Comparison of ENCODE assay signal across 17 cellular contexts in the genomic region with DNA sequence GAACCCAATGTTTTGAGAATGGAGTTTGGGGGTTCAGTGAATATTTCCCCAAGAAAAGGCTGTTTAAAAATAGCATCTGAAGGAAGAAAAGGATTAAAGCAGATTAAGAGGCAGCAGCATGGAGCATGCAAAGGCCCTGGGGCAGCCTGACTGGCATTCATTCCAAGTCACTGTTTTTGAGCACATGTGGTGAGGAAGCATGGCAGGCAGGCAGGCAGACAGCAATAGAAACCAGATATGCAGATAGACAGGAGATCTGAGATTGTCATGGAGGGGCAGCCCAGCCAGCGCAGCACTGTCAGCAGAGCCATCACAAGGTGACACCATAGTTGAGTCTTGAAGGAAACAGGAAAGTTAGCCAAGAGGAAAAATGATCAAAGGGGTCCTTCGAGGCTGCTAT. TPM values are rescaled to one million over a fixed set of nuclear protein-coding genes. Genes with fewer than 3 reads are reported as not detected.
DNase-seq lines count a peak whose midpoint lies in the region; ATAC-seq and TF ChIP-seq lines count a peak whose summit lies in the region.
"Had no signal": no experiment of that assay in that cellular context is flagged by ENCODE, and none has a peak within 500 bp of the region (broad histone marks: within the 10 kb centered on the region; RNA-seq: fewer than 3 reads in every experiment).

No MANE protein-coding gene starts in this region.

- no peaks in the 10 kb centered on the region for H3K79me2 ChIP-seq in Karpas-422 (ENCODE audit: low read length)

- H3K4me2 ChIP-seq in Karpas-422 (ENCODE audit: low read depth, low read length, poor library complexity, severe bottlenecking) = no peak overlapping the region

- no peak overlapping the region for H3K9ac ChIP-seq in Karpas-422 (ENCODE audit: low read length)

- H3K4me3 Mint-ChIP-seq in stimulated activated naive B cell treated with anti-CD40 and anti-IgM and Interleukin-4, amounts not matched to agents 10 μg/mL and 1 μg/mL and 100 μg/mL, for 72 hours = no peak overlapping the region
- H3K4me3 Mint-ChIP-seq: IgD-negative memory B cell had no signal

- peak overlapping the region; percentile 99 for H3K27ac ChIP-seq in cardiac muscle cell
- peak overlapping the region in 4 of 5 donors; percentile 79 to 94 (median 88) for H3K27ac ChIP-seq in adrenal gland
- peak overlapping the region; percentile 52 for H3K27ac ChIP-seq in layer of hippocampus (ENCODE audit: low read depth, low read length)
- no peak overlapping the region for H3K27ac ChIP-seq in Karpas-422 (ENCODE audit: low read length)
- H3K27ac ChIP-seq: 22Rv1 had no signal

- no peaks in the 10 kb centered on the region for H3K36me3 ChIP-seq in cardiac muscle cell
- H3K36me3 ChIP-seq in adrenal gland (replicated peaks in 1 of 2) = peaks cover 0 to 2% of the 10 kb centered on the region in 2 donors
- H3K36me3 ChIP-seq in Karpas-422 (ENCODE audit: insufficient read depth, low read length) = no peaks in the 10 kb centered on the region

- H3K9me3 Mint-ChIP-seq in stimulated activated naive B cell treated with anti-CD40 and anti-IgM and Interleukin-4, amounts not matched to agents 10 μg/mL and 1 μg/mL and 100 μg/mL, for 72 hours = no peaks in the 10 kb centered on the region
- H3K9me3 Mint-ChIP-seq: IgD-negative memory B cell had no signal

- peaks cover 68% of the 10 kb centered on the region for H3K4me1 ChIP-seq in cardiac muscle cell (ENCODE audit: low read depth)
- H3K4me1 ChIP-seq in adrenal gland (replicated peaks in 1 of 2) = peaks cover 26 to 37% of the 10 kb centered on the region in 2 donors
- H3K4me1 ChIP-seq in Karpas-422 (ENCODE audit: low read length) = no peaks in the 10 kb centered on the region

- no peak for TF ChIP-seq CTCF in cardiac muscle cell (IDR thresholded peaks at IDR 0.05; ENCODE audit: low read depth, low read length)
- no peak for TF ChIP-seq CTCF in adrenal gland (IDR thresholded peaks at IDR 0.05)

- peaks cover 88 to 97% of the 10 kb centered on the region in 2 donors for H3K36me3 Mint-ChIP-seq in stimulated activated naive B cell treated with anti-CD40 and anti-IgM and Interleukin-4, amounts not matched to agents 10 μg/mL and 1 μg/mL and 100 μg/mL, for 72 hours
- H3K36me3 Mint-ChIP-seq: IgD-negative memory B cell had no signal

- ATAC-seq in Right ventricle myocardium superior (ENCODE audit: poor library complexity) = no peak
- ATAC-seq in stimulated activated naive B cell treated with anti-CD40 and anti-IgM and Interleukin-4, amounts not matched to agents 10 μg/mL and 1 μg/mL and 100 μg/mL, for 72 hours (replicated peaks) = no peak

- H4K20me1 ChIP-seq in Karpas-422 (ENCODE audit: insufficient read depth, low read depth, low read length) = no peaks in the 10 kb centered on the region

- no peak overlapping the region for H2AFZ ChIP-seq in Karpas-422 (ENCODE audit: low read length)

- intact Hi-C loops in Right ventricle myocardium superior (cut with DNase I) = no loop called here
- intact Hi-C loops in adrenal gland (cut with DNase I) = no loop called here

- 35 to 54% (median 53%) methylated on average over 2 of the region's 2 CpGs for WGBS in adrenal gland, 4 donors

- H3K27me3 Mint-ChIP-seq in stimulated activated naive B cell treated with anti-CD40 and anti-IgM and Interleukin-4, amounts not matched to agents 10 μg/mL and 1 μg/mL and 100 μg/mL, for 72 hours = peaks cover 13 to 17% of the 10 kb centered on the region in 2 donors
- H3K27me3 Mint-ChIP-seq: IgD-negative memory B cell had no signal

- peak overlapping the region; percentile 68 for H3K27ac Mint-ChIP-seq in stimulated activated naive B cell treated with anti-CD40 and anti-IgM and Interleukin-4, amounts not matched to agents 10 μg/mL and 1 μg/mL and 100 μg/mL, for 72 hours

- TF ChIP-seq POLR2A in adrenal gland (IDR thresholded peaks at IDR 0.05) = no peak

- DNase-seq in cardiac muscle cell (ENCODE audit: low read depth in 1 of 2, low spot score in 1 of 2) = no peak
- DNase-seq in Right ventricle myocardium superior = no peak
- no peak for DNase-seq in adrenal gland
- DNase-seq in stimulated activated naive B cell treated with anti-CD40 and anti-IgM and Interleukin-4, amounts not matched to agents 10 μg/mL and 1 μg/mL and 100 μg/mL, for 72 hours = no peak
- no peak for DNase-seq in COLO829 (ENCODE audit: low spot score)
- DNase-seq in NCI-H1417 (lab: John Stamatoyannopoulos, UW) = no peak
- no peak for DNase-seq in Karpas-422
- DNase-seq: COR-L47; DMS153; H7; NCI-H2107; NCI-H526 treated with DMSO at 0.1 percent for 48 hours; NK-92 treated with Interleukin-12 subunit alpha and Interleukin-12 subunit beta, amount 100 ng/mL, for 24 hours had no signal

- H3K9me3 ChIP-seq in cardiac muscle cell (ENCODE audit: low read depth) (no peaks in the 10 kb centered on the region), adrenal gland (replicated peaks in 1 of 3) (no peaks in the 10 kb centered on the region), Karpas-422 (ENCODE audit: low read length) (no peaks in the 10 kb centered on the region)

- H3K4me1 Mint-ChIP-seq in stimulated activated naive B cell treated with anti-CD40 and anti-IgM and Interleukin-4, amounts not matched to agents 10 μg/mL and 1 μg/mL and 100 μg/mL, for 72 hours = peaks cover 19 to 37% of the 10 kb centered on the region in 2 donors

- H3K9me2 ChIP-seq in Karpas-422 (replicated peaks; ENCODE audit: insufficient read depth, low read length) = no peaks in the 10 kb centered on the region

- H3K27me3 ChIP-seq in cardiac muscle cell (no peaks in the 10 kb centered on the region), adrenal gland (no peaks in the 10 kb centered on the region), layer of hippocampus (ENCODE audit: control insufficient read depth, insufficient read depth, low read length) (no peaks in the 10 kb centered on the region), Karpas-422 (ENCODE audit: low read length) (no peaks in the 10 kb centered on the region)

- H3K4me3 ChIP-seq in cardiac muscle cell (no peak overlapping the region), adrenal gland (no peak overlapping the region), Karpas-422 (ENCODE audit: low read length) (no peak overlapping the region)
- H3K4me3 ChIP-seq: SK-N-MC had no signal

RNA-seq across cellular contexts. Expression of a gene that starts 37.8 kb away (rescaled TPM):
- total RNA-seq in cardiac muscle cell = 43.0 and 58.3 TPM in 2 replicates
- polyA plus RNA-seq in cardiac muscle cell = 42.9 and 44.2 TPM in 2 replicates
- 19.5 TPM for total RNA-seq in Right ventricle myocardium superior
- 100 to 1,000 TPM in 1 of 8 donors, 10 to 100 TPM in 7; 48.9 to 102 (median 73.1) TPM for total RNA-seq in adrenal gland
- polyA plus RNA-seq in adrenal gland = 10 to 100 TPM; 32.3 to 81.8 (median 40.4) TPM
- 0.30 and 0.36 TPM in 2 replicates for total RNA-seq in Karpas-422 (2014; rRNA removed; shearing (Covaris generic); ENCODE audit: low replicate concordance)

Comparison
In these comparisons a context has a peak if more than half of its experiments do, and no peak if none do; other contexts are left out.
1. RNA of a gene that starts 37.8 kb away (total RNA-seq): 48.9 to 102 TPM in adrenal gland, 43.0 to 58.3 TPM in cardiac muscle cell and 19.5 TPM in Right ventricle myocardium superior (single experiment); 0.30 to 0.36 TPM in Karpas-422; every median in the first group is over 10 times any median in the second.